16 cellular contexts compared by ENCODE assay signal in genomic region chr10:59857049-59857448, GRCh38. TPM values are rescaled to one million over a fixed set of nuclear protein-coding genes. Genes with fewer than 3 reads are reported as not detected.
DNase-seq lines count a peak whose midpoint lies in the region; ATAC-seq and TF ChIP-seq lines count a peak whose summit lies in the region.
"Had no signal": no experiment of that assay in that cellular context is flagged by ENCODE, and none has a peak within 500 bp of the region (broad histone marks: within the 10 kb centered on the region; RNA-seq: fewer than 3 reads in every experiment).

No MANE protein-coding gene starts in this region.

- no peak for TF ChIP-seq RAD21 in SK-N-SH (IDR thresholded peaks at IDR 0.05; ENCODE audit: low read length)

- H2AFZ ChIP-seq in SK-N-SH (ENCODE audit: low read depth) = no peak overlapping the region

- H4K20me1 ChIP-seq in SK-N-SH (ENCODE audit: insufficient read depth) = peaks cover 26% of the 10 kb centered on the region

- H3F3A ChIP-seq in SK-N-SH (replicated peaks; ENCODE audit: insufficient read depth) = peaks cover 4% of the 10 kb centered on the region

- WGBS in SK-N-SH (ENCODE audit: low lambda C conversion rate) = 45% methylated on average over 3 of the region's 3 CpGs

- H3K4me1 ChIP-seq in SK-N-SH (ENCODE audit: control insufficient read depth in 1 of 2, insufficient read depth in 2 of 2, low read depth in 1 of 2, low read length in 1 of 2) (peaks cover 18 to 31% of the 10 kb centered on the region in 2 experiments), thoracic aorta (ENCODE audit: control insufficient read depth in 1 of 2, low read depth in 2 of 2) (peaks cover 57 to 77% of the 10 kb centered on the region in 2 donors), lower lobe of right lung (peaks cover 13% of the 10 kb centered on the region)

- TF ChIP-seq EP300 in SK-N-SH (IDR thresholded peaks at IDR 0.05; ENCODE audit: borderline replicate concordance in 1 of 2, low read depth in 1 of 2, low read length in 1 of 2) = no peak

- intact Hi-C loops in lower lobe of right lung (cut with DNase I) = no loop called here

- H3K9me3 ChIP-seq in SK-N-SH = no peaks in the 10 kb centered on the region
- no peaks in the 10 kb centered on the region for H3K9me3 ChIP-seq in thoracic aorta
- no peaks in the 10 kb centered on the region for H3K9me3 ChIP-seq in lower lobe of right lung
- H3K9me3 ChIP-seq: Peyer's patch had no signal

- H3K27me3 ChIP-seq in SK-N-SH (ENCODE audit: insufficient read depth) (no peaks in the 10 kb centered on the region), thoracic aorta (replicated peaks; ENCODE audit: insufficient read depth) (no peaks in the 10 kb centered on the region), lower lobe of right lung (ENCODE audit: low read depth) (no peaks in the 10 kb centered on the region)
- H3K27me3 ChIP-seq: Peyer's patch had no signal

- peaks cover 53% of the 10 kb centered on the region for H3K79me2 ChIP-seq in SK-N-SH (ENCODE audit: insufficient read depth)

- CTCF ChIA-PET in SK-N-SH (lab: Yijun Ruan, JAX) = interaction anchor here (1.5 to 1.9 kb wide), 2 partner anchors 12 to 26 kb away, joined by 7 to 9 read pairs; no protein-coding TSS in a partner anchor

- H3K4me2 ChIP-seq in SK-N-SH = peak overlapping the region; percentile 1; the same call in 1 of the 2 replicates

- no peak overlapping the region for H3K9ac ChIP-seq in SK-N-SH

- ATAC-seq in thoracic aorta (ENCODE audit: insufficient number of reproducible peaks, low FRiP score, low read depth) (no peak), lower lobe of right lung (no peak)
- ATAC-seq: GM12878 had no signal

- H3K27ac ChIP-seq in SK-N-SH (ENCODE audit: low read depth in 2 of 2, low read length in 1 of 2) (peak overlapping the region in 1 of 2 experiments; percentile 41; a peak in 1 of 4 replicates), thoracic aorta (peak overlapping the region in 1 of 2 donors; percentile 24), lower lobe of right lung (no peak overlapping the region)
- H3K27ac ChIP-seq: Peyer's patch had no signal

- DNase-seq in EL (peak; percentile 14), SK-N-SH (no peak), fibroblast of peridontal ligament (ENCODE audit: extremely low read depth) (peak; percentile 43), thoracic aorta (ENCODE audit: low spot score) (no peak), pons (ENCODE audit: low spot score) (no peak), lower lobe of right lung (no peak), SK-N-DZ (ENCODE audit: low spot score) (no peak)
- DNase-seq: AML-193, DMS 273 treated with DMSO at 0.1 percent for 48 hours, DND-41, GDM1, GOT3, KBM-7, NCI-H1694 treated with DMSO at 0.1 percent for 48 hours, Peyer's patch had no signal

- POLR2A ChIA-PET in SK-N-SH (lab: Yijun Ruan, JAX) = no interaction called here

- TF ChIP-seq CTCF in SK-N-SH (IDR thresholded peaks at IDR 0.05) = no peak
- TF ChIP-seq CTCF in thoracic aorta (IDR thresholded peaks at IDR 0.05) = no peak
- TF ChIP-seq CTCF in lower lobe of right lung (IDR thresholded peaks at IDR 0.05) = no peak

- no peak overlapping the region for H3K4me3 ChIP-seq in SK-N-SH (ENCODE audit: low read depth in 2 of 2, low read length in 1 of 2)
- H3K4me3 ChIP-seq in thoracic aorta = peak overlapping the region; percentile 8
- no peak overlapping the region for H3K4me3 ChIP-seq in lower lobe of right lung
- H3K4me3 ChIP-seq: GM12878, Peyer's patch had no signal

- H3K9me2 ChIP-seq in SK-N-SH = no peaks in the 10 kb centered on the region

- H3K36me3 ChIP-seq in SK-N-SH (replicated peaks in 1 of 2; ENCODE audit: control insufficient read depth in 1 of 2, insufficient read depth in 2 of 2, low read length in 1 of 2) = peaks cover 0 to 13% of the 10 kb centered on the region in 2 experiments
- H3K36me3 ChIP-seq in thoracic aorta = no peaks in the 10 kb centered on the region
- H3K36me3 ChIP-seq in lower lobe of right lung = peaks cover 2% of the 10 kb centered on the region
- H3K36me3 ChIP-seq: Peyer's patch had no signal

TF ChIP-seq in SK-N-SH, 30 proteins besides CTCF, POLR2A, EP300 and RAD21:
- TF ChIP-seq FOSL2 (IDR thresholded peaks at IDR 0.05; ENCODE audit: borderline replicate concordance, low read depth) (peak; percentile 31; the same call in 1 of the 2 replicates), MXI1 (IDR thresholded peaks at IDR 0.05; ENCODE audit: low read depth, low read length) (no peak)

RNA-seq across cellular contexts. Expression of gene CCDC6, which starts 49.3 kb away (rescaled TPM):
- 10.8 and 12.7 TPM in 2 replicates for polyA plus RNA-seq in SK-N-SH (2012; rRNA removed)
- 13.4 and 14.1 TPM in 2 replicates for polyA plus RNA-seq in SK-N-SH (2012; cell fraction: cytosol; rRNA removed)
- polyA plus RNA-seq in SK-N-SH (2012; cell fraction: nucleus; rRNA removed) = 4.9 and 9.8 TPM in 2 replicates
- 10 to 100 TPM; 69.3 to 70.9 TPM for total RNA-seq in thoracic aorta
- total RNA-seq in lower lobe of right lung = 50.6 TPM
- 10.8 and 12.3 TPM in 2 replicates for polyA plus RNA-seq in SK-N-DZ (2014; cell fraction: cytosol; rRNA removed)
- polyA plus RNA-seq in SK-N-DZ (2014; cell fraction: nucleus; rRNA removed) = 7.9 and 13.5 TPM in 2 replicates

Comparison
In these comparisons a context has a peak if more than half of its experiments do, and no peak if none do; other contexts are left out.
1. DNase-seq: peak in EL (single experiment) and fibroblast of peridontal ligament (single experiment); none in SK-N-SH (single experiment), thoracic aorta (single experiment), pons (single experiment), lower lobe of right lung (single experiment) and SK-N-DZ (single experiment).